ENCODE assay signal across 39 cellular contexts in genomic region chr2:15805206-15805605, GRCh38.
"Had no signal": no experiment of that assay in that cellular context is flagged by ENCODE, and none has a peak within 500 bp of the region (broad histone marks: within the 10 kb centered on the region; RNA-seq: fewer than 3 reads in every experiment).

No MANE protein-coding gene starts in this region.

- H3K4me3 ChIP-seq: adrenal gland, ascending aorta, body of pancreas, breast epithelium, cardiac muscle cell had no signal

- H3K36me3 Mint-ChIP-seq: activated naive CD4-positive, alpha-beta T cell treated with anti-CD3 and anti-CD28 coated beads, Interleukin-2, amount 10 ng/mL, durations not matched to agents 7 days and 5 days; activated naive CD4-positive, alpha-beta T cell treated with anti-CD3 and anti-CD28 coated beads, Interleukin-2, amount 50 U/mL, for 24 hours; activated naive CD4-positive, alpha-beta T cell treated with anti-CD3 and anti-CD28 coated beads, Interleukin-2, amount 50 U/mL, for 72 hours; activated naive CD8-positive, alpha-beta T cell; activated naive CD8-positive, alpha-beta T cell treated with anti-CD3 and anti-CD28 coated beads for 36 hours; activated naive CD8-positive, alpha-beta T cell treated with anti-CD3 and anti-CD28 coated beads, Interleukin-2, amount 10 ng/mL, durations not matched to agents 7 days and 5 days; brain had no signal

- H3K27me3 ChIP-seq: adrenal gland, ascending aorta, body of pancreas, brain microvascular endothelial cell, cardiac muscle cell had no signal

- H3K4me1 ChIP-seq: adrenal gland, ascending aorta, body of pancreas, breast epithelium had no signal

- H3K4me1 Mint-ChIP-seq: activated naive CD4-positive, alpha-beta T cell treated with anti-CD3 and anti-CD28 coated beads, Interleukin-2, amount 10 ng/mL, durations not matched to agents 7 days and 5 days; activated naive CD4-positive, alpha-beta T cell treated with anti-CD3 and anti-CD28 coated beads, Interleukin-2, amount 50 U/mL, for 24 hours; activated naive CD8-positive, alpha-beta T cell treated with anti-CD3 and anti-CD28 coated beads for 36 hours; activated naive CD8-positive, alpha-beta T cell treated with anti-CD3 and anti-CD28 coated beads, Interleukin-2, amount 10 ng/mL, durations not matched to agents 7 days and 5 days; activated naive CD8-positive, alpha-beta T cell treated with anti-CD3 and anti-CD28 coated beads, Interleukin-2, amount 50 U/mL, for 24 hours; activated T-helper 17 cell treated with anti-CD3 and anti-CD28 coated beads, Interleukin-2, amount 50 U/mL, for 72 hours; central memory CD8-positive, alpha-beta T cell had no signal

- H3K27ac Mint-ChIP-seq: activated naive CD4-positive, alpha-beta T cell treated with anti-CD3 and anti-CD28 coated beads for 36 hours; activated naive CD4-positive, alpha-beta T cell treated with anti-CD3 and anti-CD28 coated beads, Interleukin-2, amount 10 ng/mL, durations not matched to agents 7 days and 5 days; activated naive CD4-positive, alpha-beta T cell treated with anti-CD3 and anti-CD28 coated beads, Interleukin-2, amount 50 U/mL, for 24 hours; activated naive CD4-positive, alpha-beta T cell treated with anti-CD3 and anti-CD28 coated beads, Interleukin-2, amount 50 U/mL, for 72 hours; activated naive CD8-positive, alpha-beta T cell; activated naive CD8-positive, alpha-beta T cell treated with anti-CD3 and anti-CD28 coated beads for 36 hours; activated naive CD8-positive, alpha-beta T cell treated with anti-CD3 and anti-CD28 coated beads, Interleukin-2, amount 10 ng/mL, durations not matched to agents 7 days and 5 days; activated naive CD8-positive, alpha-beta T cell treated with anti-CD3 and anti-CD28 coated beads, Interleukin-2, amount 50 U/mL, for 24 hours; activated T-cell treated with anti-CD3 and anti-CD28 coated beads, Interleukin-2, amount 50 U/mL, for 24 hours; activated T-cell treated with anti-CD3 and anti-CD28 coated beads, Interleukin-2, amount 50 U/mL, for 72 hours; activated T-helper 1 cell treated with anti-CD3 and anti-CD28 coated beads, Interleukin-12 subunit alpha, Interleukin-12 subunit beta, Interleukin-2, Interleukin-4 antibody, amounts not matched to agents 30 ng/mL and 10 ng/mL and 1 ng/mL, durations not matched to agents 14 hours and 24 hours and 36 hours; activated T-helper 17 cell treated with anti-CD3 and anti-CD28 coated beads, Interleukin-2, amount 50 U/mL, for 72 hours; activated T-helper 2 cell treated with anti-CD3 and anti-CD28 coated beads, Interferon-gamma antibody, Interleukin-2, Interleukin-4, amounts not matched to agents 10 μg/mL and 5 μg/mL and 100 μg/mL, durations not matched to agents 14 hours and 24 hours and 36 hours; brain had no signal

- H3K9me3 Mint-ChIP-seq: activated naive CD4-positive, alpha-beta T cell treated with anti-CD3 and anti-CD28 coated beads for 36 hours; activated naive CD4-positive, alpha-beta T cell treated with anti-CD3 and anti-CD28 coated beads, Interleukin-2, amount 10 ng/mL, durations not matched to agents 7 days and 5 days; activated naive CD4-positive, alpha-beta T cell treated with anti-CD3 and anti-CD28 coated beads, Interleukin-2, amount 50 U/mL, for 24 hours; activated naive CD4-positive, alpha-beta T cell treated with anti-CD3 and anti-CD28 coated beads, Interleukin-2, amount 50 U/mL, for 72 hours; activated naive CD8-positive, alpha-beta T cell treated with anti-CD3 and anti-CD28 coated beads for 36 hours; activated naive CD8-positive, alpha-beta T cell treated with anti-CD3 and anti-CD28 coated beads, Interleukin-2, amount 10 ng/mL, durations not matched to agents 7 days and 5 days; activated naive CD8-positive, alpha-beta T cell treated with anti-CD3 and anti-CD28 coated beads, Interleukin-2, amount 50 U/mL, for 24 hours; activated T-cell treated with anti-CD3 and anti-CD28 coated beads, Interleukin-2, amount 50 U/mL, for 24 hours; activated T-cell treated with anti-CD3 and anti-CD28 coated beads, Interleukin-2, amount 50 U/mL, for 4 hours; activated T-cell treated with anti-CD3 and anti-CD28 coated beads, Interleukin-2, amount 50 U/mL, for 72 hours; activated T-helper 1 cell treated with anti-CD3 and anti-CD28 coated beads, Interleukin-12 subunit alpha, Interleukin-12 subunit beta, Interleukin-2, Interleukin-4 antibody, amounts not matched to agents 30 ng/mL and 10 ng/mL and 1 ng/mL, durations not matched to agents 14 hours and 24 hours and 36 hours; activated T-helper 17 cell treated with anti-CD3 and anti-CD28 coated beads, Interleukin-2, amount 50 U/mL, for 72 hours; activated T-helper 2 cell treated with anti-CD3 and anti-CD28 coated beads, Interferon-gamma antibody, Interleukin-2, Interleukin-4, amounts not matched to agents 10 μg/mL and 5 μg/mL and 100 μg/mL, durations not matched to agents 14 hours and 24 hours and 36 hours; central memory CD8-positive, alpha-beta T cell had no signal

- H3K9me3 ChIP-seq: adrenal gland, ascending aorta, body of pancreas, breast epithelium had no signal

- H3K4me3 Mint-ChIP-seq: activated naive CD4-positive, alpha-beta T cell treated with anti-CD3 and anti-CD28 coated beads for 36 hours; activated naive CD4-positive, alpha-beta T cell treated with anti-CD3 and anti-CD28 coated beads, Interleukin-2, amount 10 ng/mL, durations not matched to agents 7 days and 5 days; activated naive CD4-positive, alpha-beta T cell treated with anti-CD3 and anti-CD28 coated beads, Interleukin-2, amount 50 U/mL, for 24 hours; activated naive CD8-positive, alpha-beta T cell; activated naive CD8-positive, alpha-beta T cell treated with anti-CD3 and anti-CD28 coated beads for 36 hours; activated naive CD8-positive, alpha-beta T cell treated with anti-CD3 and anti-CD28 coated beads, Interleukin-2, amount 10 ng/mL, durations not matched to agents 7 days and 5 days; activated naive CD8-positive, alpha-beta T cell treated with anti-CD3 and anti-CD28 coated beads, Interleukin-2, amount 50 U/mL, for 24 hours; activated T-cell treated with anti-CD3 and anti-CD28 coated beads, Interleukin-2, amount 50 U/mL, for 24 hours; activated T-cell treated with anti-CD3 and anti-CD28 coated beads, Interleukin-2, amount 50 U/mL, for 4 hours; activated T-cell treated with anti-CD3 and anti-CD28 coated beads, Interleukin-2, amount 50 U/mL, for 72 hours; activated T-helper 1 cell treated with anti-CD3 and anti-CD28 coated beads, Interleukin-12 subunit alpha, Interleukin-12 subunit beta, Interleukin-2, Interleukin-4 antibody, amounts not matched to agents 30 ng/mL and 10 ng/mL and 1 ng/mL, durations not matched to agents 14 hours and 24 hours and 36 hours; activated T-helper 17 cell treated with anti-CD3 and anti-CD28 coated beads, Interleukin-2, amount 50 U/mL, for 72 hours; brain; central memory CD8-positive, alpha-beta T cell had no signal

- FAIRE-seq: astrocyte, bronchial epithelial cell had no signal

- DNase-seq: activated effector memory CD4-positive, alpha-beta T cell treated with anti-CD3 and anti-CD28 coated beads, Interleukin-2, amount 50 U/mL, for 16 hours; activated effector memory CD4-positive, alpha-beta T cell treated with Interleukin-2 at 50 U/mL for 16 hours; activated gamma-delta T cell; activated gamma-delta T cell treated with Interleukin-2 at 50 U/mL for 16 hours; activated naive CD4-positive, alpha-beta T cell; activated naive CD4-positive, alpha-beta T cell treated with anti-CD3 and anti-CD28 coated beads for 36 hours; activated naive CD4-positive, alpha-beta T cell treated with anti-CD3 and anti-CD28 coated beads, Interleukin-2, amount 10 ng/mL, durations not matched to agents 7 days and 5 days; activated naive CD4-positive, alpha-beta T cell treated with anti-CD3 and anti-CD28 coated beads, Interleukin-2, amount 50 U/mL, for 16 hours; activated naive CD4-positive, alpha-beta T cell treated with Interleukin-2 at 50 U/mL for 16 hours; activated naive CD8-positive, alpha-beta T cell treated with anti-CD3 and anti-CD28 coated beads for 36 hours; activated naive CD8-positive, alpha-beta T cell treated with anti-CD3 and anti-CD28 coated beads, Interleukin-2, amount 10 ng/mL, durations not matched to agents 7 days and 5 days; activated naive CD8-positive, alpha-beta T cell treated with anti-CD3 and anti-CD28 coated beads, Interleukin-2, amount 50 U/mL, for 24 hours; activated T-cell treated with anti-CD3 and anti-CD28 coated beads, Interleukin-2, amount 50 U/mL, for 24 hours; activated T-cell treated with anti-CD3 and anti-CD28 coated beads, Interleukin-2, amount 50 U/mL, for 4 hours; activated T-cell treated with anti-CD3 and anti-CD28 coated beads, Interleukin-2, amount 50 U/mL, for 48 hours; activated T-cell treated with anti-CD3 and anti-CD28 coated beads, Interleukin-2, amount 50 U/mL, for 72 hours; adrenal gland; amniotic stem cell; amygdala; anterior cingulate cortex; aorta; body of pancreas; brain microvascular endothelial cell; caudate nucleus; central memory CD4-positive, alpha-beta T cell; cerebellar nuclear complex had no signal

- H3K27ac ChIP-seq: adrenal gland, ascending aorta, body of pancreas, brain microvascular endothelial cell, breast epithelium, cardiac muscle cell had no signal

- ATAC-seq: activated naive CD4-positive, alpha-beta T cell treated with anti-CD3 and anti-CD28 coated beads, Interleukin-2, amount 50 U/mL, for 72 hours; activated naive CD8-positive, alpha-beta T cell treated with anti-CD3 and anti-CD28 coated beads, Interleukin-2, amount 50 U/mL, for 24 hours; activated T-cell treated with anti-CD3 and anti-CD28 coated beads, Interleukin-2, amount 50 U/mL, for 4 hours; activated T-cell treated with anti-CD3 and anti-CD28 coated beads, Interleukin-2, amount 50 U/mL, for 72 hours; activated T-helper 17 cell treated with anti-CD3 and anti-CD28 coated beads, Interleukin-2, amount 50 U/mL, for 72 hours; body of pancreas had no signal

- H3K36me3 ChIP-seq: adrenal gland, ascending aorta, brain microvascular endothelial cell, breast epithelium, cardiac muscle cell had no signal

- H3K27me3 Mint-ChIP-seq: activated naive CD8-positive, alpha-beta T cell; activated naive CD8-positive, alpha-beta T cell treated with anti-CD3 and anti-CD28 coated beads, Interleukin-2, amount 10 ng/mL, durations not matched to agents 7 days and 5 days; activated naive CD8-positive, alpha-beta T cell treated with anti-CD3 and anti-CD28 coated beads, Interleukin-2, amount 50 U/mL, for 24 hours; activated T-cell treated with anti-CD3 and anti-CD28 coated beads, Interleukin-2, amount 50 U/mL, for 24 hours; activated T-helper 17 cell treated with anti-CD3 and anti-CD28 coated beads, Interleukin-2, amount 50 U/mL, for 72 hours had no signal
